8 cellular contexts compared by ENCODE assay signal in the genomic region with DNA sequence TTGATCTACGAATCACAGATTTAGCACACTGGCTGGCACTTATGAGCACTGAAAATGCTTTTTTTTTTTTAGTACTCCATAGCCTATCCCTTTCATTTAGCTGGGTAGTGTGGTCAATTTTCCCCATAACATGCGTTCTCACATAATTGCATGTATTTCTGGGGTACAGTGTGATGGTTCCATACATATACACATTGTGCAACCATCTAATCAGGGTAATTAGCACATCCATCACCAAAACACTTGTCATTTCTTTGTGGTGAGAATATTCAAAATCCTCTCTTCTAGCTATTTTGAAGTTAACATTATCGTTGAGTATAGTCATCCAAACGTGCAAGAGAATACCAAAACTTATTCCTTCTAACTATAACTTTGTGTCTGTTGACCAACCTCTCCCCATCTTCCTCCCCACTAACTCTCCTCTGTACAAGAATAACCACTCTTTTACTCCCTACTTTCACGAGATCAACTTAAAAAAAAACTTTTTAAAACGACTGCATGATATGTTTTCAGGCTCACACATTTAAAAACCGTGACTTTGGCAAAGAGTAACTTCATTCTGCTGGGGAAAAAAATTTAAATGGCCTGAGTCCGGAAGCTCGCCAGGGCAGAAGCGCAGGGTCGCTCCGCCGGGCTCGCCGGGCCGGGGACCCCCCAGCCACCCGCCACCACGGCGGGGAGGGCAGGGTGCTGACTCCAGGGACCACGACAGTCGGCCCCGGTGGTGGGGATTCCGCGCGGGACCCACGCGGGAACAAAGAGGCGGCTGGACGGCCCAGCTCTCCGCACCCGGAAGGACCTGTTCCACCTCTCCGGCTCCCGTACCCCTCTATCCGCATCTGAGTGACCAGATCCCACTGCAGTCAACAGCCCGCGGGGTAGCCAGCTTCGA. TPM values are rescaled to one million over a fixed set of nuclear protein-coding genes. Genes with fewer than 3 reads are reported as not detected.
A peak's percentile ranks its signal among the peaks of the same experiment; 100 is the strongest.
DNase-seq lines count a peak whose midpoint lies in the region; FAIRE-seq and TF ChIP-seq lines count a peak whose summit lies in the region.

No MANE protein-coding gene starts in this region.

- peaks cover 45% of the 10 kb centered on the region for H3K79me2 ChIP-seq in astrocyte (ENCODE audit: insufficient read depth, low read length)

- H3K4me3 Mint-ChIP-seq in activated naive CD4-positive, alpha-beta T cell treated with anti-CD3 and anti-CD28 coated beads, Interleukin-2, amount 50 U/mL, for 24 hours = peak overlapping the region; percentile 96
- peak overlapping the region; percentile 90 for H3K4me3 Mint-ChIP-seq in astrocyte (ENCODE audit: unreplicated experiment)

- H3K4me3 ChIP-seq in HL-60 (replicated peaks; ENCODE audit: insufficient read depth, low read length) (peak overlapping the region; percentile 83), astrocyte (ENCODE audit: insufficient read depth, low read depth, low read length) (peak overlapping the region; percentile 90), kidney epithelial cell (ENCODE audit: low read depth, low read length) (peak overlapping the region; percentile 86)

- peak overlapping the region; percentile 98 for H3K4me2 ChIP-seq in astrocyte (ENCODE audit: low read length)

- no peaks in the 10 kb centered on the region for H3K9me3 ChIP-seq in astrocyte (ENCODE audit: insufficient read depth, low read depth, low read length)

- H3K4me1 Mint-ChIP-seq in activated naive CD4-positive, alpha-beta T cell treated with anti-CD3 and anti-CD28 coated beads, Interleukin-2, amount 50 U/mL, for 24 hours = peaks cover 62% of the 10 kb centered on the region
- peaks cover 13% of the 10 kb centered on the region for H3K4me1 Mint-ChIP-seq in astrocyte (ENCODE audit: low read depth, unreplicated experiment)

- peaks cover 1% of the 10 kb centered on the region for H3K36me3 Mint-ChIP-seq in activated naive CD4-positive, alpha-beta T cell treated with anti-CD3 and anti-CD28 coated beads, Interleukin-2, amount 50 U/mL, for 24 hours
- no peaks in the 10 kb centered on the region for H3K36me3 Mint-ChIP-seq in astrocyte (ENCODE audit: low read depth, unreplicated experiment)

- H3K27ac ChIP-seq in HL-60 (replicated peaks) = peak overlapping the region; percentile 94
- H3K27ac ChIP-seq in astrocyte (ENCODE audit: low read depth, low read length) = peak overlapping the region; percentile 91
- H3K27ac ChIP-seq in temporal lobe (ENCODE audit: low read depth, low read length) = peak overlapping the region; percentile 92

- H3K27me3 ChIP-seq in HL-60 (ENCODE audit: insufficient read depth, poor library complexity, severe bottlenecking) (no peaks in the 10 kb centered on the region), astrocyte (ENCODE audit: insufficient read depth, low read length) (no peaks in the 10 kb centered on the region), kidney epithelial cell (ENCODE audit: control insufficient read depth, insufficient read depth, low read length) (no peaks in the 10 kb centered on the region)

- H3K9ac ChIP-seq in astrocyte (ENCODE audit: low read length) = peak overlapping the region; percentile 94

- H3K27ac Mint-ChIP-seq in activated naive CD4-positive, alpha-beta T cell treated with anti-CD3 and anti-CD28 coated beads, Interleukin-2, amount 50 U/mL, for 24 hours = peak overlapping the region; percentile 91
- H3K27ac Mint-ChIP-seq in astrocyte (ENCODE audit: unreplicated experiment) = peak overlapping the region; percentile 96

- FAIRE-seq in astrocyte (lab: Jason Lieb, UNC) = no peak

- peaks cover 4% of the 10 kb centered on the region for H3K4me1 ChIP-seq in astrocyte (ENCODE audit: insufficient read depth, low read length)

- no peaks in the 10 kb centered on the region for H3K9me3 Mint-ChIP-seq in activated naive CD4-positive, alpha-beta T cell treated with anti-CD3 and anti-CD28 coated beads, Interleukin-2, amount 50 U/mL, for 24 hours
- no peaks in the 10 kb centered on the region for H3K9me3 Mint-ChIP-seq in astrocyte (ENCODE audit: unreplicated experiment)

- TF ChIP-seq CTCF in HL-60 (IDR thresholded peaks at IDR 0.05; ENCODE audit: insufficient read depth, low read length) = no peak
- no peak for TF ChIP-seq CTCF in astrocyte (IDR thresholded peaks at IDR 0.05; ENCODE audit: insufficient read depth, low read depth, low read length)
- TF ChIP-seq CTCF in kidney epithelial cell (IDR thresholded peaks at IDR 0.05; ENCODE audit: insufficient read depth, low read length, poor library complexity, severe bottlenecking) = no peak

- H4K20me1 ChIP-seq in astrocyte (ENCODE audit: insufficient read depth, low read length) = peaks cover 24% of the 10 kb centered on the region

- DNase-seq in activated naive CD4-positive, alpha-beta T cell (lab: John Stamatoyannopoulos, UW) = no peak
- DNase-seq in HL-60 (ENCODE audit: low read depth in 1 of 2, low spot score in 1 of 2) (no peak), astrocyte (ENCODE audit: low read depth) (no peak), kidney epithelial cell (ENCODE audit: low read depth) (no peak), UCSD-AML1 (lab: John Stamatoyannopoulos, UW; ENCODE audit: unreplicated experiment) (no peak), mesenteric fat pad (ENCODE audit: low spot score) (no peak)

- H2AFZ ChIP-seq in astrocyte (ENCODE audit: low read depth, low read length) = peak overlapping the region; percentile 89

- H3K36me3 ChIP-seq in astrocyte (ENCODE audit: insufficient read depth, low read length) = no peaks in the 10 kb centered on the region
- no peaks in the 10 kb centered on the region for H3K36me3 ChIP-seq in kidney epithelial cell (ENCODE audit: control insufficient read depth, insufficient read depth, low read length)

- no peaks in the 10 kb centered on the region for H3K27me3 Mint-ChIP-seq in activated naive CD4-positive, alpha-beta T cell treated with anti-CD3 and anti-CD28 coated beads, Interleukin-2, amount 50 U/mL, for 24 hours
- no peaks in the 10 kb centered on the region for H3K27me3 Mint-ChIP-seq in astrocyte (ENCODE audit: low read depth, unreplicated experiment)

RNA-seq across cellular contexts. Expression of gene UBAC2, which starts 0.9 kb away (rescaled TPM):
- total RNA-seq in astrocyte (61.0 and 64.8 TPM in 2 replicates), kidney epithelial cell (79.1 and 83.6 TPM in 2 replicates), temporal lobe (34.2 TPM), mesenteric fat pad (49.3 TPM)

RNA-seq across cellular contexts. Expression of gene GPR18, which starts 58.4 kb away (rescaled TPM):
- total RNA-seq in astrocyte (0.59 and 1.8 TPM in 2 replicates), kidney epithelial cell (not detected in 2 replicates), temporal lobe (not detected), mesenteric fat pad (not detected)
